ENCODE assay signal across 8 cellular contexts in genomic region chr15:100918690-100919480, GRCh38. TPM values are rescaled to one million over a fixed set of nuclear protein-coding genes. Genes with fewer than 3 reads are reported as not detected.
DNase-seq lines count a peak whose midpoint lies in the region; ATAC-seq, FAIRE-seq and TF ChIP-seq lines count a peak whose summit lies in the region.

A gene with protein sequence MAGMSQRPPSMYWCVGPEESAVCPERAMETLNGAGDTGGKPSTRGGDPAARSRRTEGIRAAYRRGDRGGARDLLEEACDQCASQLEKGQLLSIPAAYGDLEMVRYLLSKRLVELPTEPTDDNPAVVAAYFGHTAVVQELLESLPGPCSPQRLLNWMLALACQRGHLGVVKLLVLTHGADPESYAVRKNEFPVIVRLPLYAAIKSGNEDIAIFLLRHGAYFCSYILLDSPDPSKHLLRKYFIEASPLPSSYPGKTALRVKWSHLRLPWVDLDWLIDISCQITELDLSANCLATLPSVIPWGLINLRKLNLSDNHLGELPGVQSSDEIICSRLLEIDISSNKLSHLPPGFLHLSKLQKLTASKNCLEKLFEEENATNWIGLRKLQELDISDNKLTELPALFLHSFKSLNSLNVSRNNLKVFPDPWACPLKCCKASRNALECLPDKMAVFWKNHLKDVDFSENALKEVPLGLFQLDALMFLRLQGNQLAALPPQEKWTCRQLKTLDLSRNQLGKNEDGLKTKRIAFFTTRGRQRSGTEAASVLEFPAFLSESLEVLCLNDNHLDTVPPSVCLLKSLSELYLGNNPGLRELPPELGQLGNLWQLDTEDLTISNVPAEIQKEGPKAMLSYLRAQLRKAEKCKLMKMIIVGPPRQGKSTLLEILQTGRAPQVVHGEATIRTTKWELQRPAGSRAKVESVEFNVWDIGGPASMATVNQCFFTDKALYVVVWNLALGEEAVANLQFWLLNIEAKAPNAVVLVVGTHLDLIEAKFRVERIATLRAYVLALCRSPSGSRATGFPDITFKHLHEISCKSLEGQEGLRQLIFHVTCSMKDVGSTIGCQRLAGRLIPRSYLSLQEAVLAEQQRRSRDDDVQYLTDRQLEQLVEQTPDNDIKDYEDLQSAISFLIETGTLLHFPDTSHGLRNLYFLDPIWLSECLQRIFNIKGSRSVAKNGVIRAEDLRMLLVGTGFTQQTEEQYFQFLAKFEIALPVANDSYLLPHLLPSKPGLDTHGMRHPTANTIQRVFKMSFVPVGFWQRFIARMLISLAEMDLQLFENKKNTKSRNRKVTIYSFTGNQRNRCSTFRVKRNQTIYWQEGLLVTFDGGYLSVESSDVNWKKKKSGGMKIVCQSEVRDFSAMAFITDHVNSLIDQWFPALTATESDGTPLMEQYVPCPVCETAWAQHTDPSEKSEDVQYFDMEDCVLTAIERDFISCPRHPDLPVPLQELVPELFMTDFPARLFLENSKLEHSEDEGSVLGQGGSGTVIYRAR (N-terminal part only) (plus strand): TSS chr15:100919357. CDS start chr15:100924633, 5,276 bp downstream.

- peak within 1 kb of the TSS; percentile 90 to 94 for H3K4me3 Mint-ChIP-seq in CD14-positive monocyte
- peak within 1 kb of the TSS; percentile 70 for H3K4me3 Mint-ChIP-seq in activated T-cell treated with anti-CD3 and anti-CD28 coated beads, Interleukin-2, amount 50 U/mL, for 24 hours

- intact Hi-C loops in CD14-positive monocyte (cut with micrococcal nuclease), result loop anchor here (1.0 to 10.0 kb wide), 2 partner anchors 88 to 336 kb away; partner anchors contain the start of gene CHSY1 (in 1 of the 2)
- intact Hi-C loops in pancreas (cut with DNase I), result loop anchor here in 2 of 3 donors (5.0 kb wide), 1 partner anchor 88 kb away; no protein-coding TSS in a partner anchor

- no peaks in the 10 kb centered on the region for H3K27me3 ChIP-seq in pancreas

- 1 to 2% methylated on average over 68 to 87 of the region's 87 CpGs for WGBS in pancreas, 2 donors

- peaks cover 14% of the 10 kb centered on the region in 2 donors for H3K36me3 Mint-ChIP-seq in CD14-positive monocyte
- H3K36me3 Mint-ChIP-seq in activated T-cell treated with anti-CD3 and anti-CD28 coated beads, Interleukin-2, amount 50 U/mL, for 24 hours (ENCODE audit: low read depth), result no peaks in the 10 kb centered on the region

- H3K4me1 Mint-ChIP-seq in CD14-positive monocyte, result peaks cover 51% of the 10 kb centered on the region
- peaks cover 21% of the 10 kb centered on the region for H3K4me1 Mint-ChIP-seq in activated T-cell treated with anti-CD3 and anti-CD28 coated beads, Interleukin-2, amount 50 U/mL, for 24 hours (ENCODE audit: low read depth)

- DNase-seq in CD14-positive monocyte (ENCODE audit: low spot score) (no peak), GM19239 (ENCODE audit: insufficient read length, low spot score) (no peak), KG1 (lab: John Stamatoyannopoulos, UW) (peak; percentile 42), glomerular endothelial cell (ENCODE audit: extremely low read depth, low read depth, low spot score) (no peak), pancreas (peak; percentile 34 to 83 (median 54)), GOT3 (lab: John Stamatoyannopoulos, UW) (no peak)
- DNase-seq in activated T-cell treated with anti-CD3 and anti-CD28 coated beads, Interleukin-2, amount 50 U/mL, for 24 hours, result peak; percentile 59
- DNase-seq in activated CD4-positive, CD25-positive, alpha-beta regulatory T cell (lab: John Stamatoyannopoulos, UW), result no peak

- FAIRE-seq in GM19239 (lab: Jason Lieb, UNC) (peak; percentile 82), pancreas (lab: Jason Lieb, UNC) (no peak)

- ATAC-seq in pancreas, result peak; percentile 55 to 65 (median 64)

- H3K9me3 Mint-ChIP-seq in CD14-positive monocyte, result peaks cover 0 to 3% (median 0%) of the 10 kb centered on the region in 7 donors
- no peaks in the 10 kb centered on the region for H3K9me3 Mint-ChIP-seq in activated T-cell treated with anti-CD3 and anti-CD28 coated beads, Interleukin-2, amount 50 U/mL, for 24 hours

- H3K9me3 ChIP-seq in pancreas, result no peaks in the 10 kb centered on the region

- peaks cover 0 to 9% (median 5%) of the 10 kb centered on the region in 3 donors for H3K4me1 ChIP-seq in pancreas

- H3K27me3 Mint-ChIP-seq in CD14-positive monocyte (ENCODE audit: low read depth in 3 of 3), result peaks cover 0 to 7% (median 2%) of the 10 kb centered on the region in 3 donors
- H3K27me3 Mint-ChIP-seq in activated T-cell treated with anti-CD3 and anti-CD28 coated beads, Interleukin-2, amount 50 U/mL, for 24 hours, result peaks cover 87% of the 10 kb centered on the region

- peak within 1 kb of the TSS; percentile 18 to 90 (median 85) for H3K27ac Mint-ChIP-seq in CD14-positive monocyte
- H3K27ac Mint-ChIP-seq in activated T-cell treated with anti-CD3 and anti-CD28 coated beads, Interleukin-2, amount 50 U/mL, for 24 hours, result no peak within 1 kb of the TSS

- no peaks in the 10 kb centered on the region for H3K36me3 ChIP-seq in pancreas

- H3K27ac ChIP-seq in pancreas, result peak within 1 kb of the TSS; percentile 28 to 67 (median 58)

- peak within 1 kb of the TSS; percentile 27 to 83 (median 74) for H3K4me3 ChIP-seq in pancreas

- no peak for TF ChIP-seq CTCF in CD14-positive monocyte (IDR thresholded peaks at IDR 0.05)
- no peak for TF ChIP-seq CTCF in pancreas (IDR thresholded peaks at IDR 0.05)

RNA-seq across cellular contexts. Expression of the gene that starts here (rescaled TPM):
- polyA plus RNA-seq in CD14-positive monocyte, result 1 to 10 TPM; 1.7 to 5.4 TPM
- 11.2 and 14.7 TPM in 2 replicates for total RNA-seq in glomerular endothelial cell
- total RNA-seq in pancreas, result 10 to 100 TPM in 5 of 6 donors, 1 to 10 TPM in 1; 8.3 to 19.4 (median 11.7) TPM
- polyA plus RNA-seq in pancreas, result 10 to 100 TPM in 1 of 2 donors, 1 to 10 TPM in 1; 4.3 to 10.6 TPM

Comparison
In these comparisons a context has a peak if more than half of its experiments do, and no peak if none do; other contexts are left out.
1. DNase-seq: peak in KG1 (single experiment), activated T-cell treated with anti-CD3 and anti-CD28 coated beads, Interleukin-2, amount 50 U/mL, for 24 hours (single experiment) and pancreas (6 of 6); none in CD14-positive monocyte (single experiment), GM19239 (single experiment), glomerular endothelial cell (single experiment), GOT3 (single experiment) and activated CD4-positive, CD25-positive, alpha-beta regulatory T cell (0 of 4).